22 cellular contexts compared by ENCODE assay signal in the genomic region with DNA sequence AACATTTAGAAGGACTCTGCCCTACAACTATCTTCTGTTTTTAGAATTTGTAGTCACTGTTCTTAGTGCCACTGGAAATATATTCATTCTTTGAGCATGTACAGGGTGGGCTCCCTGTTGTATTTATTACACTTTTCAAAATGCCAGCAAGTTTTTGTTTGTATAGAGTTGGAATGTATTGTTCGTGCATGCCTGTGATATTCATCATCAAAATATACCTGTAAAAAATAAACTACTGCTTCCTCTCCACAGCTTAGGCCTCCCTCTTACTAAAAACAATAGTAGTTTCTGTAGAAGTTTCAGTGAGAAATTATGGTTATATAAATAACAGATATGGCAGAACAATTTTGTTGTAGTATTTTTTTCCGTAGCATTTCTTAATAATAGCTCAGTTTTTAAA.
"Had no signal": no experiment of that assay in that cellular context is flagged by ENCODE, and none has a peak within 500 bp of the region (broad histone marks: within the 10 kb centered on the region; RNA-seq: fewer than 3 reads in every experiment).

No MANE protein-coding gene starts in this region.

- DNase-seq: activated B cell treated with CpG ODN at 0.5 μM for 24 hours; activated CD4-positive, alpha-beta T cell treated with anti-CD3 and anti-CD28 coated beads for 36 hours; activated CD4-positive, alpha-beta T cell treated with anti-CD3 and anti-CD28 coated beads, Interleukin-2, amount 50 U/mL, for 4 hours; activated CD8-positive, alpha-beta memory T cell treated with anti-CD3 and anti-CD28 coated beads for 24 hours; activated CD8-positive, alpha-beta memory T cell treated with anti-CD3 and anti-CD28 coated beads, Interleukin-2, amount 50 U/mL, for 48 hours; activated naive CD4-positive, alpha-beta T cell treated with Interleukin-2 at 50 U/mL for 16 hours; activated naive CD8-positive, alpha-beta T cell treated with anti-CD3 and anti-CD28 coated beads for 36 hours; activated T-cell treated with anti-CD3 and anti-CD28 coated beads, Interleukin-2, amount 50 U/mL, for 4 hours; amniotic stem cell; cerebellar nuclear complex; cortex of kidney; erythroblast; foreskin melanocyte; immature natural killer cell; naive thymus-derived CD4-positive, alpha-beta T cell; stimulated activated CD4-positive, alpha-beta T cell treated with anti-CD3 and anti-CD28 coated beads, Interleukin-2, amount 100 ng/mL, for 48 hours; stimulated activated CD8-positive, alpha-beta memory T cell treated with anti-CD3 and anti-CD28 coated beads, Interleukin-4, amount 100 ng/mL, for 48 hours; stimulated activated naive B cell treated with anti-CD40 and anti-IgM and Interleukin-4, amounts not matched to agents 10 μg/mL and 1 μg/mL and 100 μg/mL, for 72 hours; trophoblast cell had no signal

- H3K27me3 ChIP-seq: breast epithelium had no signal

- H3K36me3 ChIP-seq: breast epithelium had no signal

- H3K4me3 ChIP-seq: breast epithelium had no signal

- H3K27me3 Mint-ChIP-seq: activated B cell treated with CpG ODN at 0.5 μM for 24 hours; activated CD4-positive, alpha-beta T cell treated with anti-CD3 and anti-CD28 coated beads for 36 hours; activated naive CD8-positive, alpha-beta T cell treated with anti-CD3 and anti-CD28 coated beads for 36 hours; naive thymus-derived CD4-positive, alpha-beta T cell; progenitor cell of endocrine pancreas; stimulated activated naive B cell treated with anti-CD40 and anti-IgM and Interleukin-4, amounts not matched to agents 10 μg/mL and 1 μg/mL and 100 μg/mL, for 72 hours had no signal

- ATAC-seq: activated CD4-positive, alpha-beta T cell treated with anti-CD3 and anti-CD28 coated beads for 36 hours; activated T-cell treated with anti-CD3 and anti-CD28 coated beads, Interleukin-2, amount 50 U/mL, for 4 hours; naive thymus-derived CD4-positive, alpha-beta T cell; stimulated activated naive B cell treated with anti-CD40 and anti-IgM and Interleukin-4, amounts not matched to agents 10 μg/mL and 1 μg/mL and 100 μg/mL, for 72 hours had no signal

- H3K27ac Mint-ChIP-seq: activated B cell treated with CpG ODN at 0.5 μM for 24 hours; activated CD4-positive, alpha-beta T cell treated with anti-CD3 and anti-CD28 coated beads for 36 hours; activated naive CD8-positive, alpha-beta T cell treated with anti-CD3 and anti-CD28 coated beads for 36 hours; naive thymus-derived CD4-positive, alpha-beta T cell; stimulated activated naive B cell treated with anti-CD40 and anti-IgM and Interleukin-4, amounts not matched to agents 10 μg/mL and 1 μg/mL and 100 μg/mL, for 72 hours; T-helper 1 cell treated with Interleukin-12 subunit alpha and Interleukin-12 subunit beta and Interleukin-4 antibody, amounts not matched to agents 30 μg/mL and 1 μg/mL, for 36 hours had no signal

- H3K27ac ChIP-seq: breast epithelium had no signal

- H3K4me1 ChIP-seq: breast epithelium had no signal

- H3K9me3 Mint-ChIP-seq: activated B cell treated with CpG ODN at 0.5 μM for 24 hours; activated naive CD8-positive, alpha-beta T cell treated with anti-CD3 and anti-CD28 coated beads for 36 hours; activated T-cell treated with anti-CD3 and anti-CD28 coated beads, Interleukin-2, amount 50 U/mL, for 4 hours; immature natural killer cell; T-helper 1 cell treated with Interleukin-12 subunit alpha and Interleukin-12 subunit beta and Interleukin-4 antibody, amounts not matched to agents 30 μg/mL and 1 μg/mL, for 36 hours had no signal

- H3K4me1 Mint-ChIP-seq: activated B cell treated with CpG ODN at 0.5 μM for 24 hours; activated CD4-positive, alpha-beta T cell treated with anti-CD3 and anti-CD28 coated beads for 36 hours; immature natural killer cell; naive thymus-derived CD4-positive, alpha-beta T cell had no signal

- H3K9me3 ChIP-seq: breast epithelium had no signal

- H3K4me3 Mint-ChIP-seq: activated B cell treated with CpG ODN at 0.5 μM for 24 hours; activated CD4-positive, alpha-beta T cell treated with anti-CD3 and anti-CD28 coated beads for 36 hours; activated naive CD8-positive, alpha-beta T cell treated with anti-CD3 and anti-CD28 coated beads for 36 hours; activated T-cell treated with anti-CD3 and anti-CD28 coated beads, Interleukin-2, amount 50 U/mL, for 4 hours; immature natural killer cell; naive thymus-derived CD4-positive, alpha-beta T cell; stimulated activated naive B cell treated with anti-CD40 and anti-IgM and Interleukin-4, amounts not matched to agents 10 μg/mL and 1 μg/mL and 100 μg/mL, for 72 hours; T-helper 1 cell treated with Interleukin-12 subunit alpha and Interleukin-12 subunit beta and Interleukin-4 antibody, amounts not matched to agents 30 μg/mL and 1 μg/mL, for 36 hours had no signal
